18 cellular contexts compared by ENCODE assay signal in genomic region chr12:47141459-47141858, GRCh38.
DNase-seq lines count a peak whose midpoint lies in the region; ATAC-seq and TF ChIP-seq lines count a peak whose summit lies in the region.
"Had no signal": no experiment of that assay in that cellular context is flagged by ENCODE, and none has a peak within 500 bp of the region (broad histone marks: within the 10 kb centered on the region; RNA-seq: fewer than 3 reads in every experiment).

No MANE protein-coding gene starts in this region.

- no peaks in the 10 kb centered on the region for H4K20me1 ChIP-seq in PC-3 (ENCODE audit: low read length)

- no peak overlapping the region for H3K27ac ChIP-seq in PC-3 (ENCODE audit: low read length)
- H3K27ac ChIP-seq in foreskin keratinocyte: no peak overlapping the region
- H3K27ac ChIP-seq: Peyer's patch had no signal

- H3K27me3 ChIP-seq in PC-3 (ENCODE audit: low read length) (no peaks in the 10 kb centered on the region), foreskin keratinocyte (no peaks in the 10 kb centered on the region)
- H3K27me3 ChIP-seq: Peyer's patch had no signal

- intact Hi-C loops in PC-3 (cut with micrococcal nuclease): no loop called here

- H3F3A ChIP-seq in PC-3 (ENCODE audit: low read length, unreplicated experiment): no peaks in the 10 kb centered on the region

- CTCF ChIA-PET in PC-3 (lab: Charles Lee): no interaction called here

- H3K9ac ChIP-seq in PC-3 (ENCODE audit: low read length): no peak overlapping the region

- H3K9me2 ChIP-seq in PC-3 (replicated peaks; ENCODE audit: low read length): no peaks in the 10 kb centered on the region

- no peaks in the 10 kb centered on the region for H3K79me2 ChIP-seq in PC-3 (ENCODE audit: low read length)

- no peak overlapping the region for H3K27ac Mint-ChIP-seq in immature natural killer cell
- H3K27ac Mint-ChIP-seq: B cell had no signal

- peaks cover 13 to 30% of the 10 kb centered on the region in 2 donors for H3K4me1 Mint-ChIP-seq in immature natural killer cell

- TF ChIP-seq CTCF in PC-3 (conservative IDR thresholded peaks at IDR 0.05; ENCODE audit: low read depth, low read length) (no peak), foreskin keratinocyte (conservative IDR thresholded peaks at IDR 0.05) (no peak)

- H3K4me3 Mint-ChIP-seq in immature natural killer cell: no peak overlapping the region
- H3K4me3 Mint-ChIP-seq: B cell had no signal

- no peaks in the 10 kb centered on the region for H3K27me3 Mint-ChIP-seq in immature natural killer cell (ENCODE audit: low read depth in 3 of 3)
- H3K27me3 Mint-ChIP-seq: B cell had no signal

- ATAC-seq in PC-3 (no peak), foreskin keratinocyte (no peak)
- ATAC-seq: Right ventricle myocardium inferior had no signal

- peaks cover 14 to 43% (median 30%) of the 10 kb centered on the region in 3 donors for H3K36me3 Mint-ChIP-seq in immature natural killer cell

- H2AFZ ChIP-seq in PC-3 (ENCODE audit: low read length): no peak overlapping the region

- H3K36me3 ChIP-seq in PC-3 (ENCODE audit: low read depth, low read length): no peaks in the 10 kb centered on the region
- H3K36me3 ChIP-seq: HAP-1, Peyer's patch had no signal

- no peaks in the 10 kb centered on the region for H3K9me3 ChIP-seq in PC-3 (ENCODE audit: low read length)
- H3K9me3 ChIP-seq: HAP-1, Peyer's patch had no signal

- no TSS peak for BruUV-seq in PC-3 (replicated peaks; lab: Mats Ljungman, UMichigan)

- no peaks in the 10 kb centered on the region for H3K9me3 Mint-ChIP-seq in immature natural killer cell

- H3K4me2 ChIP-seq in PC-3 (ENCODE audit: low read length): no peak overlapping the region

- H3K4me1 ChIP-seq in PC-3 (ENCODE audit: insufficient read depth, low read length) (no peaks in the 10 kb centered on the region), foreskin keratinocyte (no peaks in the 10 kb centered on the region)
- H3K4me1 ChIP-seq: HAP-1, Peyer's patch had no signal

- POLR2A ChIA-PET in PC-3 (lab: Charles Lee; ENCODE audit: unreplicated experiment): no interaction called here

- peak; percentile 16 for DNase-seq in NCI-H510A (lab: John Stamatoyannopoulos, UW)
- no peak for DNase-seq in NCI-H510A treated with DMSO at 0.1 percent for 48 hours (lab: John Stamatoyannopoulos, UW)
- peak; percentile 14 for DNase-seq in PC-3
- DNase-seq in foreskin keratinocyte: peak; percentile 57 to 72
- no peak for DNase-seq in immature natural killer cell
- no peak for DNase-seq in D341Med (ENCODE audit: low spot score)
- no peak for DNase-seq in NCI-H446 (lab: John Stamatoyannopoulos, UW)
- no peak for DNase-seq in HCEC 1CT
- DNase-seq: 8988T, COR-L47, NCI-H1105 treated with DMSO at 0.1 percent for 48 hours, NCI-H1694, NCI-H226, NCI-H69, Peyer's patch had no signal

- no peak overlapping the region for H3K4me3 ChIP-seq in PC-3 (ENCODE audit: low read length)
- H3K4me3 ChIP-seq: HAP-1, Peyer's patch had no signal

Comparison
In these comparisons a context has a peak if more than half of its experiments do, and no peak if none do; other contexts are left out.
1. DNase-seq: peak in NCI-H510A (single experiment), PC-3 (single experiment) and foreskin keratinocyte (2 of 2); none in NCI-H510A treated with DMSO at 0.1 percent for 48 hours (single experiment), immature natural killer cell (0 of 3), D341Med (single experiment), NCI-H446 (0 of 2) and HCEC 1CT (single experiment).